8 cellular contexts compared by ENCODE assay signal in genomic region chr9:112751059-112751795, GRCh38. TPM values are rescaled to one million over a fixed set of nuclear protein-coding genes. Genes with fewer than 3 reads are reported as not detected.
DNase-seq lines count a peak whose midpoint lies in the region; ATAC-seq and TF ChIP-seq lines count a peak whose summit lies in the region.

No MANE protein-coding gene starts in this region.

- POLR2A ChIA-PET in AG04450 (lab: Yijun Ruan, JAX), result interaction anchor here (0.6 to 1.4 kb wide), 5 partner anchors 11 to 42 kb away, joined by 3 to 7 read pairs (median 4); partner anchors contain the start of gene INIP

- CTCF ChIA-PET in AG04450 (lab: Charles Lee), result interaction anchor here (0.9 to 1.7 kb wide), 2 partner anchors 69 to 151 kb away, joined by 4 to 5 read pairs; no protein-coding TSS in a partner anchor

- WGBS in ectodermal cell, 2 experiments, result 0% methylated on average over 49 of the region's 49 CpGs
- WGBS in lower leg skin, 2 donors, result 0% methylated on average over 9 to 28 of the region's 49 CpGs

- peaks cover 8% of the 10 kb centered on the region for H3K4me1 ChIP-seq in ectodermal cell (ENCODE audit: control insufficient read depth, insufficient read depth, low read length)

- no peaks in the 10 kb centered on the region for H3K9me3 ChIP-seq in AG04450 (ENCODE audit: control insufficient read depth, insufficient read depth, low read length)
- H3K9me3 ChIP-seq in ectodermal cell (ENCODE audit: control insufficient read depth, low read length), result no peaks in the 10 kb centered on the region

- intact Hi-C loops in lower leg skin (cut with DNase I; ENCODE audit: low total_unique reads), result no loop called here

- H3K27ac ChIP-seq in AG04450 (ENCODE audit: low read depth, low read length) (peak overlapping the region; percentile 66), ectodermal cell (ENCODE audit: insufficient read depth, low read depth, low read length, poor library complexity, severe bottlenecking) (peak overlapping the region; percentile 75)

- no peak for TF ChIP-seq POLR2A in lower leg skin (IDR thresholded peaks at IDR 0.05)

- H3K4me3 ChIP-seq in AG04450 (ENCODE audit: low read depth, low read length), result peak overlapping the region; percentile 93
- peak overlapping the region; percentile 82 for H3K4me3 ChIP-seq in ectodermal cell (ENCODE audit: insufficient read depth, low read depth, low read length)
- peak overlapping the region; percentile 83 for H3K4me3 ChIP-seq in lower leg skin (ENCODE audit: low read depth, poor library complexity, severe bottlenecking)

- DNase-seq in AG04450 (ENCODE audit: low read depth, low spot score), result peak; percentile 56
- peak; percentile 57 for DNase-seq in NCI-H345 treated with DMSO at 0.1 percent for 48 hours (lab: John Stamatoyannopoulos, UW; ENCODE audit: unreplicated experiment)
- DNase-seq in activated CD4-positive, alpha-beta T cell treated with anti-CD3 and anti-CD28 coated beads, Interleukin-2, amount 50 U/mL, for 1 hour, result peak; percentile 49
- peak; percentile 37 to 87 for DNase-seq in lower leg skin (ENCODE audit: low spot score in 2 of 2)
- peak; percentile 16 to 34 for DNase-seq in stimulated activated CD8-positive, alpha-beta memory T cell treated with anti-CD3 and anti-CD28 coated beads, Interleukin-2, amount 100 ng/mL, for 48 hours (ENCODE audit: low read depth in 2 of 2)

- no peaks in the 10 kb centered on the region for H3K36me3 ChIP-seq in ectodermal cell (ENCODE audit: control insufficient read depth, insufficient read depth, low read length)

- ATAC-seq in GM18861 (IDR thresholded peaks at IDR 0.05; ENCODE audit: unreplicated experiment), result peak; percentile 38
- peak; percentile 42 for ATAC-seq in HG03066 (IDR thresholded peaks at IDR 0.05; ENCODE audit: low read depth, unreplicated experiment)

- TF ChIP-seq CTCF in AG04450 (IDR thresholded peaks at IDR 0.05; ENCODE audit: low read depth, low read length) (0 out of 2 replicates have a peak, but pooled peaks have one; percentile 1), lower leg skin (IDR thresholded peaks at IDR 0.05) (no peak)

- H3K27me3 ChIP-seq in AG04450 (ENCODE audit: control insufficient read depth, insufficient read depth, low read length) (no peaks in the 10 kb centered on the region), ectodermal cell (ENCODE audit: control insufficient read depth, insufficient read depth, low read length, poor library complexity, severe bottlenecking) (no peaks in the 10 kb centered on the region)

RNA-seq across cellular contexts. Expression of gene SNX30, which starts 0.7 kb away (rescaled TPM):
- polyA plus RNA-seq in AG04450 (2011; rRNA removed), result 11.5 and 13.1 TPM in 2 replicates
- polyA minus RNA-seq in AG04450 (2011; rRNA and poly(A)+ RNA removed), result 19.4 and 23.1 TPM in 2 replicates
- 14.9 TPM for polyA plus RNA-seq in ectodermal cell (2013, experiment 1 of 4)
- 16.0 TPM for polyA plus RNA-seq in ectodermal cell (2013, experiment 2 of 4)
- 13.3 TPM for polyA plus RNA-seq in ectodermal cell (2013, experiment 3 of 4)
- 12.0 TPM for polyA plus RNA-seq in ectodermal cell (2013, experiment 4 of 4)
- total RNA-seq in lower leg skin, result 10 to 100 TPM in 3 of 4 donors, 1 to 10 TPM in 1; 7.6 to 16.5 (median 13.0) TPM

RNA-seq across cellular contexts. Expression of gene INIP, which starts 33.3 kb away (rescaled TPM):
- 20.2 and 29.2 TPM in 2 replicates for polyA plus RNA-seq in AG04450 (2011; rRNA removed)
- 26.9 and 37.4 TPM in 2 replicates for polyA minus RNA-seq in AG04450 (2011; rRNA and poly(A)+ RNA removed)
- polyA plus RNA-seq in ectodermal cell (2013, experiment 1 of 4), result 31.4 TPM
- polyA plus RNA-seq in ectodermal cell (2013, experiment 2 of 4), result 30.1 TPM
- polyA plus RNA-seq in ectodermal cell (2013, experiment 3 of 4), result 26.4 TPM
- 28.1 TPM for polyA plus RNA-seq in ectodermal cell (2013, experiment 4 of 4)
- 10 to 100 TPM; 12.5 to 20.0 (median 16.6) TPM for total RNA-seq in lower leg skin

Comparison
In these comparisons a context has a peak if more than half of its experiments do, and no peak if none do; other contexts are left out.
1. Peak in every context shown above with its lines: DNase-seq, ATAC-seq, H3K4me3 ChIP-seq and H3K27ac ChIP-seq.